Comparison of ENCODE assay signal across 21 cellular contexts in genomic region chrX:11888421-11888820, GRCh38.
DNase-seq lines count a peak whose midpoint lies in the region; ATAC-seq, FAIRE-seq and TF ChIP-seq lines count a peak whose summit lies in the region.
"Had no signal": no experiment of that assay in that cellular context is flagged by ENCODE, and none has a peak within 500 bp of the region (broad histone marks: within the 10 kb centered on the region; RNA-seq: fewer than 3 reads in every experiment).

No MANE protein-coding gene starts in this region.

- H3K4me2 ChIP-seq in mammary epithelial cell (ENCODE audit: insufficient read depth, low read depth, low read length), result no peak overlapping the region
- H3K4me2 ChIP-seq: A549 had no signal

- CTCF ChIA-PET in MCF 10A (lab: Yijun Ruan, JAX), result no interaction called here
- CTCF ChIA-PET in mammary epithelial cell (lab: Charles Lee; ENCODE audit: low non-redundant PET), result no interaction called here

- no peak overlapping the region for H3K4me3 ChIP-seq in breast epithelium
- no peak overlapping the region for H3K4me3 ChIP-seq in mammary epithelial cell (replicated peaks in 1 of 3; ENCODE audit: insufficient read depth in 1 of 3, low read depth in 2 of 3, low read length in 3 of 3)
- H3K4me3 ChIP-seq in fibroblast of mammary gland (ENCODE audit: control insufficient read depth, low read depth, low read length), result no peak overlapping the region
- H3K4me3 ChIP-seq in small intestine (ENCODE audit: low read depth in 1 of 2, low read length in 2 of 2), result no peak overlapping the region
- H3K4me3 ChIP-seq: A549, GM12878, GM23248, HAP-1 had no signal

- H3K4me1 ChIP-seq in breast epithelium, result no peaks in the 10 kb centered on the region
- peaks cover 24% of the 10 kb centered on the region for H3K4me1 ChIP-seq in mammary epithelial cell (ENCODE audit: insufficient read depth, low read length)
- H3K4me1 ChIP-seq in small intestine (ENCODE audit: control insufficient read depth in 2 of 2, insufficient read depth in 1 of 2, low read depth in 1 of 2, low read length in 1 of 2), result no peaks in the 10 kb centered on the region
- H3K4me1 ChIP-seq: Caco-2, HAP-1 had no signal

- H3K4me3 Mint-ChIP-seq in MCF 10A (ENCODE audit: unreplicated experiment), result no peak overlapping the region
- H3K4me3 Mint-ChIP-seq: CD4-positive, alpha-beta T cell had no signal

- dilution Hi-C loops in mammary epithelial cell (cut with HindIII; ENCODE audit: low sequenced_read_pairs), result no loop called here

- H3K9me3 Mint-ChIP-seq in MCF 10A (ENCODE audit: unreplicated experiment), result no peaks in the 10 kb centered on the region
- H3K9me3 Mint-ChIP-seq: CD4-positive, alpha-beta T cell had no signal

- TF ChIP-seq POLR2A in breast epithelium (IDR thresholded peaks at IDR 0.05), result no peak

- in situ Hi-C loops in mammary epithelial cell (cut with MboI; ENCODE audit: low sequenced_read_pairs in 2 of 2), result no loop called here

- no peak overlapping the region for H3K27ac Mint-ChIP-seq in MCF 10A (ENCODE audit: low read depth, unreplicated experiment)
- H3K27ac Mint-ChIP-seq: CD4-positive, alpha-beta T cell had no signal

- H3K9me3 ChIP-seq in breast epithelium, result no peaks in the 10 kb centered on the region
- no peaks in the 10 kb centered on the region for H3K9me3 ChIP-seq in mammary epithelial cell (replicated peaks; ENCODE audit: insufficient read depth, low read length)
- H3K9me3 ChIP-seq in small intestine (ENCODE audit: control insufficient read depth, low read depth), result no peaks in the 10 kb centered on the region
- H3K9me3 ChIP-seq: A549, Caco-2, HAP-1 had no signal

- BruUV-seq in MCF 10A (replicated peaks; lab: Mats Ljungman, UMichigan) (no TSS peak), mammary epithelial cell (replicated peaks; lab: Mats Ljungman, UMichigan) (no TSS peak)

- peak; percentile 86 for FAIRE-seq in small intestine (lab: Jason Lieb, UNC)
- FAIRE-seq: D721Med, GM12878 had no signal

- no peak for TF ChIP-seq CTCF in MCF 10A (IDR thresholded peaks at IDR 0.05; ENCODE audit: unreplicated experiment)
- no peak for TF ChIP-seq CTCF in breast epithelium (IDR thresholded peaks at IDR 0.05)
- no peak for TF ChIP-seq CTCF in mammary epithelial cell (conservative IDR thresholded peaks at IDR 0.05 in 1 of 2, IDR thresholded peaks at IDR 0.05 in 1 of 2; ENCODE audit: extremely low read depth in 1 of 2, insufficient read depth in 1 of 2, low read depth in 1 of 2, low read length in 2 of 2)
- TF ChIP-seq CTCF in fibroblast of mammary gland (conservative IDR thresholded peaks at IDR 0.05; ENCODE audit: control insufficient read depth, insufficient read depth, low read depth, low read length), result no peak

- no peaks in the 10 kb centered on the region for H4K20me1 ChIP-seq in mammary epithelial cell (ENCODE audit: insufficient read depth, low read length)

- H3K27me3 ChIP-seq in breast epithelium (peaks cover 0 to 16% of the 10 kb centered on the region in 2 donors), mammary epithelial cell (ENCODE audit: insufficient read depth, low read length) (no peaks in the 10 kb centered on the region), small intestine (ENCODE audit: control insufficient read depth in 2 of 2, insufficient read depth in 2 of 2, low read length in 2 of 2) (no peaks in the 10 kb centered on the region)

- no peaks in the 10 kb centered on the region for H3K79me2 ChIP-seq in mammary epithelial cell (ENCODE audit: insufficient read depth, low read length)

- intact Hi-C loops in MCF 10A (cut with micrococcal nuclease) (no loop called here), breast epithelium (cut with DNase I; ENCODE audit: low total_unique reads) (no loop called here), mammary epithelial cell (cut with micrococcal nuclease) (no loop called here)

- H3K27me3 Mint-ChIP-seq in MCF 10A (ENCODE audit: insufficient read depth, unreplicated experiment), result peaks cover 6% of the 10 kb centered on the region
- H3K27me3 Mint-ChIP-seq: CD4-positive, alpha-beta T cell had no signal

- no peak for ATAC-seq in HG03159 (IDR thresholded peaks at IDR 0.05; ENCODE audit: unreplicated experiment)
- ATAC-seq: A549, GM12878 had no signal

- DNase-seq in MCF 10A (ENCODE audit: unreplicated experiment) (peak; percentile 23), breast epithelium (ENCODE audit: low spot score in 2 of 2) (no peak), mammary epithelial cell (peak; percentile 43), fibroblast of mammary gland (ENCODE audit: low read depth) (peak; percentile 9), small intestine (no peak), SHP77 (lab: John Stamatoyannopoulos, UW) (no peak)
- DNase-seq in effector CD8-positive, alpha-beta T cell (lab: John Stamatoyannopoulos, UW), result no peak
- DNase-seq: AML-193; Caco-2; CD4-positive, alpha-beta T cell; DMS153; DMS79; GF-D8; GM23248 had no signal

- H3K9ac ChIP-seq in mammary epithelial cell (ENCODE audit: insufficient read depth, low read length), result no peak overlapping the region
- H3K9ac ChIP-seq: GM23248 had no signal

- no peaks in the 10 kb centered on the region for H3K36me3 Mint-ChIP-seq in MCF 10A (ENCODE audit: insufficient read depth, unreplicated experiment)

- POLR2A ChIA-PET in MCF 10A (lab: Yijun Ruan, JAX), result no interaction called here

- H3K4me1 Mint-ChIP-seq in MCF 10A (ENCODE audit: insufficient read depth, unreplicated experiment), result peaks cover 11% of the 10 kb centered on the region

- H3K27ac ChIP-seq in breast epithelium (no peak overlapping the region), mammary epithelial cell (ENCODE audit: insufficient read depth, low read depth, low read length) (peak overlapping the region; percentile 81), small intestine (ENCODE audit: low read depth in 1 of 2, low read length in 1 of 2) (no peak overlapping the region)
- H3K27ac ChIP-seq: 22Rv1, A549, C4-2B, GM23248 had no signal

- H2AFZ ChIP-seq in mammary epithelial cell (ENCODE audit: low read depth, low read length), result no peak overlapping the region
- H2AFZ ChIP-seq: GM23248 had no signal

- no peaks in the 10 kb centered on the region for H3K36me3 ChIP-seq in breast epithelium
- no peaks in the 10 kb centered on the region for H3K36me3 ChIP-seq in mammary epithelial cell (ENCODE audit: insufficient read depth, low read length)
- H3K36me3 ChIP-seq in small intestine (ENCODE audit: control insufficient read depth in 2 of 2, insufficient read depth in 2 of 2, low read length in 2 of 2), result no peaks in the 10 kb centered on the region
- H3K36me3 ChIP-seq: HAP-1 had no signal

Comparison
In these comparisons a context has a peak if more than half of its experiments do, and no peak if none do; other contexts are left out.
1. DNase-seq: peak in MCF 10A (single experiment), mammary epithelial cell (single experiment) and fibroblast of mammary gland (single experiment); none in breast epithelium (0 of 2), small intestine (single experiment), SHP77 (0 of 2) and effector CD8-positive, alpha-beta T cell (single experiment).